Comparison of ENCODE assay signal across 1 cellular context in the genomic region with DNA sequence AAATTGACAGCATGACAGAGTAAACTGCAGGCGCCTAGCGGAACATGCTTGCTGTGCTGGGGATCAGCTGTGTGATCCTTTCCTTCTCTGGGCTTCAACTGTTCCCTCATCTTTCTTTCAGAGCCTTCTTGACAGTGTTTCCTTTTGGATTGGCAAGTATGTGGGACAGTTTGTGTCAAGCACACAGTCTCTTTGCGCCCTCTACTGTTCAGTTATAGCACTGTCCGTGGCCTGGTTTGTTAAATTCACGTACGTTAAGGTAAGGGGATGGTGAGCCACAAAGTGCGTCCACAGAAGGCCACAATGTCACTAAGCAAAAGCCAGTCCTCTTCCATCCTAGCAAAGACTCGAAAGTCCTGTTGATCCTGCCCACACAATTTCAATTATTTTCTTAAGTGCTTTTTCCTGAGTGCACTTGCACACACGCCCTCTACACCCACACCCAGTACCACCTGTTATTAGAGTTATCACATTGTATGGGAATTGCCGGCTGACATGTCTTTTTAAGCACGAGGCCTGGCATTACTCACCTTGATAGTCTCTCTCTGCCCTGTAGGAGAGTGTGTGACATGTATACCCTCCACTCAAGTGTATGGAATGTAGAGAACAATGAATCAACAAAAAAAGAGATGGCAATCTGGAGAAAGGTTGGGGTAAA.
TF ChIP-seq lines count a peak whose summit lies in the region.

No MANE protein-coding gene starts in this region.

TF ChIP-seq in GM23338, 12 proteins besides CTCF, POLR2A, EP300 and RAD21 (continued from another document):
- TF ChIP-seq, protein P1, sequence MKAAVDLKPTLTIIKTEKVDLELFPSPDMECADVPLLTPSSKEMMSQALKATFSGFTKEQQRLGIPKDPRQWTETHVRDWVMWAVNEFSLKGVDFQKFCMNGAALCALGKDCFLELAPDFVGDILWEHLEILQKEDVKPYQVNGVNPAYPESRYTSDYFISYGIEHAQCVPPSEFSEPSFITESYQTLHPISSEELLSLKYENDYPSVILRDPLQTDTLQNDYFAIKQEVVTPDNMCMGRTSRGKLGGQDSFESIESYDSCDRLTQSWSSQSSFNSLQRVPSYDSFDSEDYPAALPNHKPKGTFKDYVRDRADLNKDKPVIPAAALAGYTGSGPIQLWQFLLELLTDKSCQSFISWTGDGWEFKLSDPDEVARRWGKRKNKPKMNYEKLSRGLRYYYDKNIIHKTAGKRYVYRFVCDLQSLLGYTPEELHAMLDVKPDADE (IDR thresholded peaks at IDR 0.05): no peak
- no peak for TF ChIP-seq JUNB (IDR thresholded peaks at IDR 0.05; ENCODE audit: unreplicated experiment)
- no peak for TF ChIP-seq CREB1 (CRISPR knock-in tag; IDR thresholded peaks at IDR 0.05; ENCODE audit: low read depth)
- TF ChIP-seq EZH2phosphoT487 (IDR thresholded peaks at IDR 0.05; ENCODE audit: unreplicated experiment): no peak
- no peak for TF ChIP-seq ZNF462 (CRISPR knock-in tag; IDR thresholded peaks at IDR 0.05)
